In the genomic region with DNA sequence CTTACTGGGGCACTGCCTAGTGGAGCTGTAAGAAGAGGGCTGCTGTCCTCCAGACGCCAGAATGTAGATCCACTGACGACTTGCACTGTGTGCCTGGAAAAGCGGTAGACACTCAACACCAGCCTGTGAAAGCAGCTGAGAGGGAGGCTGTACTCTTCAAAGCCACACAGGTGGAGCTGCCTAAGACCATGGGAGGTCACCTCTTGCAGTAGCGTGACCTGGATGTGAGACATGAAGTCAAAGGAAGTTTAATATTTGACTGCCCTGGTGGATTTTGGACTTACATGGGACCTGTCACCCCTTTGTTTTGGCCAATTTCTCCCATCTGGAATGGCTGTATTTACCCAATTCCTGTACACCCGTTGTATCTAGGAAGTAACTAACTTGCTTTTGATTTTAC, we compare ENCODE assay signal across 27 cellular contexts.
"Had no signal": no experiment of that assay in that cellular context is flagged by ENCODE, and none has a peak within 500 bp of the region (broad histone marks: within the 10 kb centered on the region; RNA-seq: fewer than 3 reads in every experiment).

No MANE protein-coding gene starts in this region.

- H3K27me3 Mint-ChIP-seq: central memory CD8-positive, alpha-beta T cell had no signal

- H3K36me3 ChIP-seq: ascending aorta, cardiac muscle cell, WERI-Rb-1 had no signal

- H3K4me3 Mint-ChIP-seq: activated CD4-positive, alpha-beta T cell treated with anti-CD3 and anti-CD28 coated beads, Interleukin-2, amount 10 ng/mL, durations not matched to agents 24 days and 14 days; activated CD8-positive, alpha-beta T cell treated with anti-CD3 and anti-CD28 coated beads for 36 hours; activated naive CD8-positive, alpha-beta T cell treated with anti-CD3 and anti-CD28 coated beads for 36 hours; central memory CD8-positive, alpha-beta T cell had no signal

- DNase-seq: activated CD4-positive, alpha-beta T cell treated with anti-CD3 and anti-CD28 coated beads, Interleukin-2, amount 10 ng/mL, durations not matched to agents 24 days and 14 days; activated CD4-positive, alpha-beta T cell treated with anti-CD3 and anti-CD28 coated beads, Interleukin-2, amount 50 U/mL, for 4 hours; activated CD8-positive, alpha-beta T cell treated with anti-CD3 and anti-CD28 coated beads for 36 hours; activated effector memory CD4-positive, alpha-beta T cell treated with anti-CD3 and anti-CD28 coated beads, Interleukin-2, amount 50 U/mL, for 16 hours; activated naive CD4-positive, alpha-beta T cell; activated naive CD4-positive, alpha-beta T cell treated with anti-CD3 and anti-CD28 coated beads, Interleukin-2, amount 50 U/mL, for 16 hours; activated naive CD8-positive, alpha-beta T cell treated with anti-CD3 and anti-CD28 coated beads for 36 hours; activated T-cell treated with anti-CD3 and anti-CD28 coated beads, Interleukin-2, amount 50 U/mL, for 1 hour; activated T-cell treated with anti-CD3 and anti-CD28 coated beads, Interleukin-2, amount 50 U/mL, for 72 hours; amniotic stem cell; MM.1S; MV-4-11; NCI-H1092; NCI-H1436 treated with DMSO at 0.1 percent for 48 hours; NCI-H1694 treated with DMSO at 0.1 percent for 48 hours; NCI-H2029; NCI-H345; NCI-H524 treated with DMSO at 0.1 percent for 48 hours; SIG-M5; T1000; WERI-Rb-1 had no signal

- H3K9me3 Mint-ChIP-seq: activated CD8-positive, alpha-beta T cell treated with anti-CD3 and anti-CD28 coated beads for 36 hours; activated naive CD8-positive, alpha-beta T cell treated with anti-CD3 and anti-CD28 coated beads for 36 hours; activated T-helper 17 cell treated with anti-CD3 and anti-CD28 coated beads, Interleukin-2, amount 50 U/mL, for 72 hours; central memory CD8-positive, alpha-beta T cell had no signal

- H3K27ac ChIP-seq: ascending aorta, cardiac muscle cell, KMS-11, WERI-Rb-1 had no signal

- H3K9me3 ChIP-seq: ascending aorta had no signal

- H3K27ac Mint-ChIP-seq: activated CD4-positive, alpha-beta T cell treated with anti-CD3 and anti-CD28 coated beads, Interleukin-2, amount 10 ng/mL, durations not matched to agents 24 days and 14 days; activated CD8-positive, alpha-beta T cell treated with anti-CD3 and anti-CD28 coated beads for 36 hours; activated naive CD8-positive, alpha-beta T cell treated with anti-CD3 and anti-CD28 coated beads for 36 hours had no signal

- ATAC-seq: activated CD8-positive, alpha-beta T cell treated with anti-CD3 and anti-CD28 coated beads for 36 hours; activated T-cell treated with anti-CD3 and anti-CD28 coated beads, Interleukin-2, amount 50 U/mL, for 72 hours; Panc1 had no signal

- H3K4me1 Mint-ChIP-seq: central memory CD8-positive, alpha-beta T cell had no signal

- H3K9ac ChIP-seq: KMS-11 had no signal

- H3K4me3 ChIP-seq: ascending aorta, cardiac muscle cell had no signal

- H3K4me1 ChIP-seq: ascending aorta had no signal

- H3K36me3 Mint-ChIP-seq: activated naive CD8-positive, alpha-beta T cell treated with anti-CD3 and anti-CD28 coated beads for 36 hours had no signal

- H3K27me3 ChIP-seq: ascending aorta, cardiac muscle cell had no signal
